In genomic region chr2:105847056-105847455, GRCh38 we compare ENCODE assay signal across 1 cellular context.
TF ChIP-seq lines count a peak whose summit lies in the region.

No MANE protein-coding gene starts in this region.

TF ChIP-seq in HepG2, 621 proteins besides CTCF, POLR2A, EP300 and RAD21 (continued from another document):
- TF ChIP-seq ZNF687 (CRISPR knock-in tag; IDR thresholded peaks at IDR 0.05), result no peak
- no peak for TF ChIP-seq SP5 (CRISPR knock-in tag; IDR thresholded peaks at IDR 0.05; ENCODE audit: borderline replicate concordance, low read depth)
- TF ChIP-seq FOSL2 (CRISPR knock-in tag; IDR thresholded peaks at IDR 0.05), result no peak
- no peak for TF ChIP-seq RNF2 (conservative IDR thresholded peaks at IDR 0.05; ENCODE audit: low read depth)
- no peak for TF ChIP-seq ZNF724P (CRISPR knock-in tag; IDR thresholded peaks at IDR 0.05; ENCODE audit: borderline replicate concordance)
- TF ChIP-seq MEIS2 (CRISPR knock-in tag; IDR thresholded peaks at IDR 0.05), result no peak
- no peak for TF ChIP-seq ETV5 (CRISPR knock-in tag; IDR thresholded peaks at IDR 0.05; ENCODE audit: borderline replicate concordance)
- TF ChIP-seq DPF2 (CRISPR knock-in tag; IDR thresholded peaks at IDR 0.05; ENCODE audit: borderline replicate concordance, low read depth), result no peak
- TF ChIP-seq NRL (CRISPR knock-in tag; IDR thresholded peaks at IDR 0.05; ENCODE audit: borderline replicate concordance), result no peak
- TF ChIP-seq ZSCAN30 (CRISPR knock-in tag; IDR thresholded peaks at IDR 0.05), result no peak
- TF ChIP-seq PRDM10 (CRISPR knock-in tag; IDR thresholded peaks at IDR 0.05; ENCODE audit: low read depth), result no peak
- TF ChIP-seq ZNF691 (CRISPR knock-in tag; IDR thresholded peaks at IDR 0.05; ENCODE audit: borderline replicate concordance, low read depth), result no peak
